17 cellular contexts compared by ENCODE assay signal in genomic region chr1:116400780-116401179, GRCh38.
"Had no signal": no experiment of that assay in that cellular context is flagged by ENCODE, and none has a peak within 500 bp of the region (broad histone marks: within the 10 kb centered on the region; RNA-seq: fewer than 3 reads in every experiment).

No MANE protein-coding gene starts in this region.

- H3K4me3 ChIP-seq: esophagus squamous epithelium, prostate gland, upper lobe of right lung had no signal

- H3K4me1 Mint-ChIP-seq: nephron progenitor cell had no signal

- H3K27ac Mint-ChIP-seq: nephron progenitor cell had no signal

- H3K9me3 Mint-ChIP-seq: activated T-helper 2 cell treated with anti-CD3 and anti-CD28 coated beads, Interferon-gamma antibody, Interleukin-2, Interleukin-4, amounts not matched to agents 10 μg/mL and 5 μg/mL and 100 μg/mL, durations not matched to agents 14 hours and 24 hours and 36 hours; nephron progenitor cell; stimulated activated naive CD8-positive, alpha-beta T cell treated with anti-CD3 and anti-CD28 coated beads, Interleukin-15, amount 100 ng/mL, for 72 hours; T-helper 1 cell treated with Interleukin-12 subunit alpha and Interleukin-12 subunit beta and Interleukin-4 antibody, amounts not matched to agents 30 μg/mL and 1 μg/mL, for 36 hours had no signal

- H3K9me3 ChIP-seq: esophagus squamous epithelium, prostate gland, upper lobe of right lung had no signal

- H3K27me3 Mint-ChIP-seq: stimulated activated naive CD8-positive, alpha-beta T cell treated with anti-CD3 and anti-CD28 coated beads, Interleukin-15, amount 100 ng/mL, for 72 hours had no signal

- H3K4me3 Mint-ChIP-seq: nephron progenitor cell; stimulated activated naive CD8-positive, alpha-beta T cell treated with anti-CD3 and anti-CD28 coated beads, Interleukin-15, amount 100 ng/mL, for 72 hours; T-helper 1 cell treated with Interleukin-12 subunit alpha and Interleukin-12 subunit beta and Interleukin-4 antibody, amounts not matched to agents 30 μg/mL and 1 μg/mL, for 36 hours had no signal

- ATAC-seq: left lobe of liver; right cardiac atrium; stimulated activated naive CD8-positive, alpha-beta T cell treated with anti-CD3 and anti-CD28 coated beads, Interleukin-15, amount 100 ng/mL, for 72 hours; upper lobe of right lung had no signal

- H3K27me3 ChIP-seq: esophagus squamous epithelium, upper lobe of right lung had no signal

- H3K4me1 ChIP-seq: prostate gland had no signal

- DNase-seq: activated CD4-positive, alpha-beta T cell treated with anti-CD3 and anti-CD28 coated beads for 4 hours; activated CD8-positive, alpha-beta memory T cell treated with anti-CD3 and anti-CD28 coated beads, Interleukin-2, amount 50 U/mL, for 48 hours; caudate nucleus; esophagus squamous epithelium; hippocampal formation; mesenchymal stem cell; nephron progenitor cell; small intestine; stimulated activated CD4-positive, alpha-beta T cell treated with anti-CD3 and anti-CD28 coated beads, Interleukin-4, amount 100 ng/mL, for 4 hours; stimulated activated CD8-positive, alpha-beta memory T cell treated with anti-CD3 and anti-CD28 coated beads, Interleukin-4, amount 100 ng/mL, for 48 hours; stimulated activated naive CD8-positive, alpha-beta T cell treated with anti-CD3 and anti-CD28 coated beads, Interleukin-15, amount 100 ng/mL, for 72 hours; upper lobe of right lung had no signal

- H3K27ac ChIP-seq: esophagus squamous epithelium, upper lobe of right lung had no signal
